ENCODE assay signal across 13 cellular contexts in the genomic region with DNA sequence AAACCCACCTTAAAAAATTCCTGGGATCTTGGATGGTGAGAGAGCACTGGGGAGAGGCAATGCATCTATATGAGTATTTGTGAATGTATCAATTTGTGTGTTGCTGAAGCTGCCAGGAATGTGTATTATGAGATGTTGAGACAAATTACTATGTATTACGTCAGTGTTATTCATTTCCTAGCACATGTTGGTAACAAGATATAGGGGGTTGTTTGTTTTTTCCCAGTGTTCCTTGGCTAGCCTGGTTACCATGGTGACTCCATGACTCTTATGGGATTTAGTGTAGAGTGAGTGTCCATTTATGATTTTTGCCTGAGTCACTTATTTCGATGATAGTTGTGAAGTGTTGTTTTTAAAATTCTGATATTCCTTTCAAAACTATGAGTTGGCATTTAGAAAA.
DNase-seq lines count a peak whose midpoint lies in the region; ATAC-seq, FAIRE-seq and TF ChIP-seq lines count a peak whose summit lies in the region.
"Had no signal": no experiment of that assay in that cellular context is flagged by ENCODE, and none has a peak within 500 bp of the region (broad histone marks: within the 10 kb centered on the region; RNA-seq: fewer than 3 reads in every experiment).

No MANE protein-coding gene starts in this region.

- no peak overlapping the region for H2AK5ac ChIP-seq in mesendoderm (ENCODE audit: low read length)

- peak; percentile 97 for ATAC-seq in PC-3
- ATAC-seq: WTC11 had no signal

- no peak overlapping the region for H3K56ac ChIP-seq in mesendoderm (ENCODE audit: low read length)

- dilution Hi-C loops in endothelial cell of umbilical vein (cut with MboI; ENCODE audit: extremely low pct_ligation_motif_present, low sequenced_read_pairs): no loop called here

- no peak overlapping the region for H3K4me3 ChIP-seq in PC-3 (ENCODE audit: low read length)
- no peak overlapping the region for H3K4me3 ChIP-seq in endothelial cell of umbilical vein (replicated peaks in 1 of 3; ENCODE audit: insufficient read depth in 1 of 3, low read depth in 1 of 3, low read length in 3 of 3)
- H3K4me3 ChIP-seq in esophagus muscularis mucosa: no peak overlapping the region
- no peak overlapping the region for H3K4me3 ChIP-seq in mesendoderm (ENCODE audit: low read length)
- H3K4me3 ChIP-seq: right atrium auricular region, transverse colon had no signal

- no peak overlapping the region for H3K23ac ChIP-seq in mesendoderm (ENCODE audit: low read length)

- no peaks in the 10 kb centered on the region for H3K9me1 ChIP-seq in endothelial cell of umbilical vein (replicated peaks; ENCODE audit: control insufficient read depth, extremely low read depth, insufficient read depth, low read length)

- H3K9me3 ChIP-seq in PC-3 (ENCODE audit: low read length) (no peaks in the 10 kb centered on the region), endothelial cell of umbilical vein (replicated peaks; ENCODE audit: control insufficient read depth, insufficient read depth, low read length) (no peaks in the 10 kb centered on the region), esophagus muscularis mucosa (peaks cover 0 to 7% (median 0%) of the 10 kb centered on the region in 4 donors)
- H3K9me3 ChIP-seq: transverse colon had no signal

- H3K4me2 ChIP-seq in PC-3 (ENCODE audit: low read length) (peak overlapping the region; percentile 35), endothelial cell of umbilical vein (ENCODE audit: insufficient read depth, low read length) (peak overlapping the region; percentile 57), mesendoderm (ENCODE audit: low read length) (no peak overlapping the region)

- no peaks in the 10 kb centered on the region for H3K9me2 ChIP-seq in PC-3 (replicated peaks; ENCODE audit: low read length)

- peaks cover 12% of the 10 kb centered on the region for H3K4me1 ChIP-seq in PC-3 (ENCODE audit: insufficient read depth, low read length)
- peaks cover 16% of the 10 kb centered on the region for H3K4me1 ChIP-seq in endothelial cell of umbilical vein (ENCODE audit: control insufficient read depth, extremely low read depth, insufficient read depth, low read length)
- H3K4me1 ChIP-seq in esophagus muscularis mucosa: no peaks in the 10 kb centered on the region
- no peaks in the 10 kb centered on the region for H3K4me1 ChIP-seq in mesendoderm (ENCODE audit: control insufficient read depth, low read depth, low read length)
- H3K4me1 ChIP-seq: right atrium auricular region, transverse colon had no signal

- BruUV-seq in PC-3 (replicated peaks; lab: Mats Ljungman, UMichigan): no TSS peak
- BruUV-seq in endothelial cell of umbilical vein (replicated peaks; lab: Mats Ljungman, UMichigan): no TSS peak

- H3K9ac ChIP-seq in PC-3 (ENCODE audit: low read length) (peak overlapping the region; percentile 43; the same call in 1 of the 2 replicates), endothelial cell of umbilical vein (replicated peaks; ENCODE audit: extremely low read depth, insufficient read depth, low read length) (peak overlapping the region; percentile 58), mesendoderm (ENCODE audit: low read length) (no peak overlapping the region)

- H2AFZ ChIP-seq in PC-3 (ENCODE audit: low read length) (no peak overlapping the region), endothelial cell of umbilical vein (ENCODE audit: low read depth, low read length) (no peak overlapping the region)

- WGBS in esophagus muscularis mucosa: 81% methylated on average over 2 of the region's 2 CpGs
- WGBS in mesendoderm (ENCODE audit: extremely low coverage, insufficient coverage, low lambda C conversion rate): no CpG with 5 or more reads among the region's 2 CpGs

- H2BK120ac ChIP-seq in mesendoderm (ENCODE audit: low read depth, low read length): no peak overlapping the region

- H4K5ac ChIP-seq in mesendoderm (ENCODE audit: low read length): no peak overlapping the region

- FAIRE-seq in endothelial cell of umbilical vein (lab: Jason Lieb, UNC): peak; percentile 95
- FAIRE-seq: RCC 7860 had no signal

- intact Hi-C loops in PC-3 (cut with micrococcal nuclease) (no loop called here), endothelial cell of umbilical vein (cut with micrococcal nuclease) (loop anchor here (1.0 to 2.0 kb wide), 4 partner anchors 11 to 77 kb away; a partner anchor contains a TSS), esophagus muscularis mucosa (cut with DNase I) (no loop called here)

- H3K27ac ChIP-seq in PC-3 (ENCODE audit: low read length) (peak overlapping the region; percentile 84), endothelial cell of umbilical vein (ENCODE audit: insufficient read depth, low read depth, low read length) (peak overlapping the region; percentile 96), esophagus muscularis mucosa (replicated peaks in 1 of 4) (no peak overlapping the region), mesendoderm (ENCODE audit: low read depth, low read length) (no peak overlapping the region)
- H3K27ac ChIP-seq: right atrium auricular region, transverse colon had no signal

- no peaks in the 10 kb centered on the region for H3K79me1 ChIP-seq in mesendoderm (ENCODE audit: low read length)

- H3F3A ChIP-seq in PC-3 (ENCODE audit: low read length, unreplicated experiment): no peaks in the 10 kb centered on the region

- TF ChIP-seq CTCF in PC-3 (conservative IDR thresholded peaks at IDR 0.05; ENCODE audit: low read depth, low read length) (no peak), endothelial cell of umbilical vein (IDR thresholded peaks at IDR 0.05; ENCODE audit: extremely low read depth in 1 of 2, insufficient read depth in 1 of 2, low read depth in 1 of 2, low read length in 2 of 2) (no peak), esophagus muscularis mucosa (IDR thresholded peaks at IDR 0.05) (no peak)

- H3K79me2 ChIP-seq in PC-3 (ENCODE audit: low read length) (no peaks in the 10 kb centered on the region), endothelial cell of umbilical vein (ENCODE audit: control insufficient read depth, insufficient read depth, low read length) (no peaks in the 10 kb centered on the region), mesendoderm (ENCODE audit: control insufficient read depth, insufficient read depth, low read length) (no peaks in the 10 kb centered on the region)

- H3K27me3 ChIP-seq in PC-3 (ENCODE audit: low read length): no peaks in the 10 kb centered on the region
- H3K27me3 ChIP-seq in endothelial cell of umbilical vein (ENCODE audit: control insufficient read depth in 2 of 2, insufficient read depth in 2 of 2, low read length in 2 of 2): no peaks in the 10 kb centered on the region
- no peaks in the 10 kb centered on the region for H3K27me3 ChIP-seq in esophagus muscularis mucosa
- H3K27me3 ChIP-seq in mesendoderm (ENCODE audit: insufficient read depth, low read length, poor library complexity): no peaks in the 10 kb centered on the region
- H3K27me3 ChIP-seq: right atrium auricular region, transverse colon had no signal

- H3K4ac ChIP-seq in mesendoderm (ENCODE audit: low read depth, low read length): no peak overlapping the region

- no peak overlapping the region for H2BK5ac ChIP-seq in mesendoderm (ENCODE audit: low read length)

- no peak for TF ChIP-seq EP300 in esophagus muscularis mucosa (IDR thresholded peaks at IDR 0.05)

- POLR2A ChIA-PET in PC-3 (lab: Charles Lee; ENCODE audit: unreplicated experiment) (no interaction called here), endothelial cell of umbilical vein (lab: Charles Lee) (no interaction called here)

- H3K18ac ChIP-seq in mesendoderm (ENCODE audit: low read length): no peak overlapping the region

- no peak overlapping the region for H2BK15ac ChIP-seq in mesendoderm (replicated peaks; ENCODE audit: low read depth)

- CTCF ChIA-PET in PC-3 (lab: Charles Lee) (no interaction called here), endothelial cell of umbilical vein (lab: Charles Lee) (no interaction called here)

- no peak overlapping the region for H4K8ac ChIP-seq in mesendoderm (ENCODE audit: low read depth, low read length)

- DNase-seq in GM04503 (ENCODE audit: low read depth) (peak; percentile 75), PC-3 (peak; percentile 92), endothelial cell of umbilical vein (ENCODE audit: low read depth, low spot score) (peak; percentile 93), renal cortical epithelial cell (ENCODE audit: low read depth) (peak; percentile 40), esophagus muscularis mucosa (ENCODE audit: extremely low spot score) (no peak), nucleus accumbens (lab: John Stamatoyannopoulos, UW) (no peak), mesendoderm (no peak)
- DNase-seq: central memory CD4-positive, alpha-beta T cell; glutamatergic neuron; transverse colon had no signal

- TF ChIP-seq POLR2A in endothelial cell of umbilical vein (IDR thresholded peaks at IDR 0.05; ENCODE audit: low read depth, low read length): no peak
- no peak for TF ChIP-seq POLR2A in esophagus muscularis mucosa (IDR thresholded peaks at IDR 0.05; ENCODE audit: low read depth)

- no peaks in the 10 kb centered on the region for H4K20me1 ChIP-seq in PC-3 (ENCODE audit: low read length)
- no peaks in the 10 kb centered on the region for H4K20me1 ChIP-seq in endothelial cell of umbilical vein (replicated peaks; ENCODE audit: control insufficient read depth, extremely low read depth, insufficient read depth, low read length)

- H3K36me3 ChIP-seq in PC-3 (ENCODE audit: low read depth, low read length) (no peaks in the 10 kb centered on the region), endothelial cell of umbilical vein (ENCODE audit: control insufficient read depth in 2 of 2, extremely low read depth in 1 of 2, insufficient read depth in 2 of 2, low read length in 2 of 2) (no peaks in the 10 kb centered on the region), esophagus muscularis mucosa (no peaks in the 10 kb centered on the region), mesendoderm (ENCODE audit: control insufficient read depth, insufficient read depth, low read length) (no peaks in the 10 kb centered on the region)
- H3K36me3 ChIP-seq: right atrium auricular region, transverse colon had no signal

TF ChIP-seq in endothelial cell of umbilical vein, 7 proteins besides CTCF, POLR2A, EP300 and RAD21:
- TF ChIP-seq FOS (IDR thresholded peaks at IDR 0.05; ENCODE audit: borderline replicate concordance, insufficient read depth, low read length): peak; percentile 54
- no peak for TF ChIP-seq MYC (IDR thresholded peaks at IDR 0.05; ENCODE audit: low read depth, low read length)
- TF ChIP-seq JUN (IDR thresholded peaks at IDR 0.05; ENCODE audit: borderline replicate concordance, insufficient read depth, insufficient read length, low read depth): peak; percentile 94
- TF ChIP-seq EZH2 (IDR thresholded peaks at IDR 0.05; ENCODE audit: borderline replicate concordance, low read depth, low read length, severe bottlenecking): no peak
- TF ChIP-seq, protein P1, sequence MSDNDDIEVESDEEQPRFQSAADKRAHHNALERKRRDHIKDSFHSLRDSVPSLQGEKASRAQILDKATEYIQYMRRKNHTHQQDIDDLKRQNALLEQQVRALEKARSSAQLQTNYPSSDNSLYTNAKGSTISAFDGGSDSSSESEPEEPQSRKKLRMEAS (IDR thresholded peaks at IDR 0.05; ENCODE audit: insufficient read depth, insufficient read length): peak; percentile 22
- TF ChIP-seq GATA2 (IDR thresholded peaks at IDR 0.05; ENCODE audit: insufficient read depth, insufficient read length, low read depth, low read length): no peak
- TF ChIP-seq POLR2AphosphoS5 (IDR thresholded peaks at IDR 0.05; ENCODE audit: insufficient read depth, low read depth, low read length): no peak

Comparison
In these comparisons a context has a peak if more than half of its experiments do, and no peak if none do; other contexts are left out.
1. DNase-seq: peak in GM04503 (single experiment), PC-3 (single experiment), endothelial cell of umbilical vein (single experiment) and renal cortical epithelial cell (single experiment); none in esophagus muscularis mucosa (single experiment), nucleus accumbens (0 of 56) and mesendoderm (single experiment).
2. H3K27ac ChIP-seq: peak in PC-3 (single experiment) and endothelial cell of umbilical vein (single experiment); none in esophagus muscularis mucosa (0 of 4) and mesendoderm (single experiment).